In the genomic region with DNA sequence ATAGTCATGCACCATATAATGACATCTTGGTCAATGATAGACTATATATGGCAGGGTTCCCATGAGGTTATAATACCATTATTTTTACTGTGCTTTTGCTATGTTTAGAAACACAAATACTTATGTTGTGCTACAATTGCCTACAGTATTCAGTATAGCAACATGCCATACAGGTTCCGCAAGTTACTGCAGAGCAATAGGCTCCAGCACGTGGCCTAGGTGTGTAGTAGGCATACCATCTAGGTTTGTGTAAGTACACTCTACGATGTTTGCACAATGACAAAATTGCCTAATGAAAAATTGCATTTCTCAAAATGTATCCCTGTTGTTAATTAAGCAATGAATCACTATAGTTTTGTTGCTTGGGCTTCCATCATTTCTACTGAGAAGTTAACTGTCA, we compare ENCODE assay signal across 1 cellular context.
TF ChIP-seq lines count a peak whose summit lies in the region.

No MANE protein-coding gene starts in this region.

TF ChIP-seq in GM23338, 12 proteins besides CTCF, POLR2A, EP300 and RAD21 (continued from another document):
- no peak for TF ChIP-seq EZH2phosphoT487 (IDR thresholded peaks at IDR 0.05; ENCODE audit: unreplicated experiment)
- TF ChIP-seq, protein P1, sequence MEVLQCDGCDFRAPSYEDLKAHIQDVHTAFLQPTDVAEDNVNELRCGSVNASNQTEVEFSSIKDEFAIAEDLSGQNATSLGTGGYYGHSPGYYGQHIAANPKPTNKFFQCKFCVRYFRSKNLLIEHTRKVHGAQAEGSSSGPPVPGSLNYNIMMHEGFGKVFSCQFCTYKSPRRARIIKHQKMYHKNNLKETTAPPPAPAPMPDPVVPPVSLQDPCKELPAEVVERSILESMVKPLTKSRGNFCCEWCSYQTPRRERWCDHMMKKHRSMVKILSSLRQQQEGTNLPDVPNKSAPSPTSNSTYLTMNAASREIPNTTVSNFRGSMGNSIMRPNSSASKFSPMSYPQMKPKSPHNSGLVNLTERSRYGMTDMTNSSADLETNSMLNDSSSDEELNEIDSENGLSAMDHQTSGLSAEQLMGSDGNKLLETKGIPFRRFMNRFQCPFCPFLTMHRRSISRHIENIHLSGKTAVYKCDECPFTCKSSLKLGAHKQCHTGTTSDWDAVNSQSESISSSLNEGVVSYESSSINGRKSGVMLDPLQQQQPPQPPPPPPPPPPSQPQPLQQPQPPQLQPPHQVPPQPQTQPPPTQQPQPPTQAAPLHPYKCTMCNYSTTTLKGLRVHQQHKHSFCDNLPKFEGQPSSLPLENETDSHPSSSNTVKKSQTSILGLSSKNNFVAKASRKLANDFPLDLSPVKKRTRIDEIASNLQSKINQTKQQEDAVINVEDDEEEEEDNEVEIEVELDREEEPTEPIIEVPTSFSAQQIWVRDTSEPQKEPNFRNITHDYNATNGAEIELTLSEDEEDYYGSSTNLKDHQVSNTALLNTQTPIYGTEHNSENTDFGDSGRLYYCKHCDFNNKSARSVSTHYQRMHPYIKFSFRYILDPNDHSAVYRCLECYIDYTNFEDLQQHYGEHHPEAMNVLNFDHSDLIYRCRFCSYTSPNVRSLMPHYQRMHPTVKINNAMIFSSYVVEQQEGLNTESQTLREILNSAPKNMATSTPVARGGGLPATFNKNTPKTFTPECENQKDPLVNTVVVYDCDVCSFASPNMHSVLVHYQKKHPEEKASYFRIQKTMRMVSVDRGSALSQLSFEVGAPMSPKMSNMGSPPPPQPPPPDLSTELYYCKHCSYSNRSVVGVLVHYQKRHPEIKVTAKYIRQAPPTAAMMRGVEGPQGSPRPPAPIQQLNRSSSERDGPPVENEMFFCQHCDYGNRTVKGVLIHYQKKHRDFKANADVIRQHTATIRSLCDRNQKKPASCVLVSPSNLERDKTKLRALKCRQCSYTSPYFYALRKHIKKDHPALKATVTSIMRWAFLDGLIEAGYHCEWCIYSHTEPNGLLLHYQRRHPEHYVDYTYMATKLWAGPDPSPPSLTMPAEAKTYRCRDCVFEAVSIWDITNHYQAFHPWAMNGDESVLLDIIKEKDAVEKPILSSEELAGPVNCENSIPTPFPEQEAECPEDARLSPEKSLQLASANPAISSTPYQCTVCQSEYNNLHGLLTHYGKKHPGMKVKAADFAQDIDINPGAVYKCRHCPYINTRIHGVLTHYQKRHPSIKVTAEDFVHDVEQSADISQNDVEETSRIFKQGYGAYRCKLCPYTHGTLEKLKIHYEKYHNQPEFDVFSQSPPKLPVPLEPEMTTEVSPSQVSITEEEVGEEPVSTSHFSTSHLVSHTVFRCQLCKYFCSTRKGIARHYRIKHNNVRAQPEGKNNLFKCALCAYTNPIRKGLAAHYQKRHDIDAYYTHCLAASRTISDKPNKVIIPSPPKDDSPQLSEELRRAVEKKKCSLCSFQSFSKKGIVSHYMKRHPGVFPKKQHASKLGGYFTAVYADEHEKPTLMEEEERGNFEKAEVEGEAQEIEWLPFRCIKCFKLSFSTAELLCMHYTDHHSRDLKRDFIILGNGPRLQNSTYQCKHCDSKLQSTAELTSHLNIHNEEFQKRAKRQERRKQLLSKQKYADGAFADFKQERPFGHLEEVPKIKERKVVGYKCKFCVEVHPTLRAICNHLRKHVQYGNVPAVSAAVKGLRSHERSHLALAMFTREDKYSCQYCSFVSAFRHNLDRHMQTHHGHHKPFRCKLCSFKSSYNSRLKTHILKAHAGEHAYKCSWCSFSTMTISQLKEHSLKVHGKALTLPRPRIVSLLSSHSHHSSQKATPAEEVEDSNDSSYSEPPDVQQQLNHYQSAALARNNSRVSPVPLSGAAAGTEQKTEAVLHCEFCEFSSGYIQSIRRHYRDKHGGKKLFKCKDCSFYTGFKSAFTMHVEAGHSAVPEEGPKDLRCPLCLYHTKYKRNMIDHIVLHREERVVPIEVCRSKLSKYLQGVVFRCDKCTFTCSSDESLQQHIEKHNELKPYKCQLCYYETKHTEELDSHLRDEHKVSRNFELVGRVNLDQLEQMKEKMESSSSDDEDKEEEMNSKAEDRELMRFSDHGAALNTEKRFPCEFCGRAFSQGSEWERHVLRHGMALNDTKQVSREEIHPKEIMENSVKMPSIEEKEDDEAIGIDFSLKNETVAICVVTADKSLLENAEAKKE (CRISPR knock-in tag; IDR thresholded peaks at IDR 0.05), result no peak
- no peak for TF ChIP-seq ZNF114 (CRISPR knock-in tag; IDR thresholded peaks at IDR 0.05)
- TF ChIP-seq JUNB (IDR thresholded peaks at IDR 0.05; ENCODE audit: unreplicated experiment), result no peak
TF ChIP-seq in GM23338: peak in this region for 0.
